In the genomic region with DNA sequence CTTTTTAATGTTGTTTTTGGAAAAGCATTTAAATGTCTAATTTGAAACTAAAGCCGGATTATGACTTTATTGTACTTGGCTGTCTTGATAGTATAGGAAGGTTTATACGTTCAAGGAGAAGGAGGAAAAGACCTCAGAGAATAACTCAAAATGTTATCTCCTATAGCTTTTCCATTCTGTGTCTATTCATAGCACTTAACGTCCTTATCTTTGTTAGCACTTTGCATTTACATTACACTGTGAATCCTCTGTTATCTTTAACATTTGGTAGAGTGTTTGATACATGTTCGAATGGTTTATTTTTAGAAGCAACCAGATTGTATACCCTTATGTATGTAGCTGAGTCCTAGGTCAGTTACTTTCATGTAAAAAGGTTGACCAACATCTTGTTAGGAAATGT, we compare ENCODE assay signal across 1 cellular context.
TF ChIP-seq lines count a peak whose summit lies in the region.

No MANE protein-coding gene starts in this region.

TF ChIP-seq in K562, 482 proteins besides CTCF, POLR2A, EP300 and RAD21 (continued from another document and continues in another):
- TF ChIP-seq ZC3H11A (IDR thresholded peaks at IDR 0.05; ENCODE audit: low read depth, low read length): no peak
- TF ChIP-seq JUND (IDR thresholded peaks at IDR 0.05; ENCODE audit: borderline replicate concordance, low read depth, low read length): no peak; the same call in 1 of the 2 replicates
- no peak for TF ChIP-seq JUND (tag; IDR thresholded peaks at IDR 0.05; ENCODE audit: borderline replicate concordance, low read depth, low read length)
- TF ChIP-seq, protein P1, sequence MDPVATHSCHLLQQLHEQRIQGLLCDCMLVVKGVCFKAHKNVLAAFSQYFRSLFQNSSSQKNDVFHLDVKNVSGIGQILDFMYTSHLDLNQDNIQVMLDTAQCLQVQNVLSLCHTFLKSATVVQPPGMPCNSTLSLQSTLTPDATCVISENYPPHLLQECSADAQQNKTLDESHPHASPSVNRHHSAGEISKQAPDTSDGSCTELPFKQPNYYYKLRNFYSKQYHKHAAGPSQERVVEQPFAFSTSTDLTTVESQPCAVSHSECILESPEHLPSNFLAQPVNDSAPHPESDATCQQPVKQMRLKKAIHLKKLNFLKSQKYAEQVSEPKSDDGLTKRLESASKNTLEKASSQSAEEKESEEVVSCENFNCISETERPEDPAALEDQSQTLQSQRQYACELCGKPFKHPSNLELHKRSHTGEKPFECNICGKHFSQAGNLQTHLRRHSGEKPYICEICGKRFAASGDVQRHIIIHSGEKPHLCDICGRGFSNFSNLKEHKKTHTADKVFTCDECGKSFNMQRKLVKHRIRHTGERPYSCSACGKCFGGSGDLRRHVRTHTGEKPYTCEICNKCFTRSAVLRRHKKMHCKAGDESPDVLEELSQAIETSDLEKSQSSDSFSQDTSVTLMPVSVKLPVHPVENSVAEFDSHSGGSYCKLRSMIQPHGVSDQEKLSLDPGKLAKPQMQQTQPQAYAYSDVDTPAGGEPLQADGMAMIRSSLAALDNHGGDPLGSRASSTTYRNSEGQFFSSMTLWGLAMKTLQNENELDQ (CRISPR knock-in tag; IDR thresholded peaks at IDR 0.05; ENCODE audit: borderline replicate concordance): no peak
- TF ChIP-seq CREBBP (IDR thresholded peaks at IDR 0.05; ENCODE audit: low read depth, low read length): no peak
- no peak for TF ChIP-seq ELK1 (CRISPR knock-in tag; IDR thresholded peaks at IDR 0.05)
- no peak for TF ChIP-seq RBM39 (optimal IDR thresholded peaks at IDR 0.05; ENCODE audit: low read depth, low read length)
- no peak for TF ChIP-seq SMAD4 (CRISPR knock-in tag; conservative IDR thresholded peaks at IDR 0.05)
- no peak for TF ChIP-seq PPARD (CRISPR knock-in tag; IDR thresholded peaks at IDR 0.05)
- TF ChIP-seq HNRNPH1 (optimal IDR thresholded peaks at IDR 0.05; ENCODE audit: low read depth, low read length): no peak
- no peak for TF ChIP-seq TAF1 (IDR thresholded peaks at IDR 0.05; ENCODE audit: control insufficient read depth, extremely low read depth, insufficient read depth, low read length, severe bottlenecking)
- no peak for TF ChIP-seq ZNF197 (CRISPR knock-in tag; IDR thresholded peaks at IDR 0.05; ENCODE audit: low read depth)
- TF ChIP-seq ESRRA (IDR thresholded peaks at IDR 0.05; ENCODE audit: borderline replicate concordance, low read depth): no peak
- peak; percentile 92 for TF ChIP-seq CBFA2T3 (IDR thresholded peaks at IDR 0.05)
- no peak for TF ChIP-seq GABPB1 (CRISPR knock-in tag; IDR thresholded peaks at IDR 0.05)
- TF ChIP-seq C11orf30 (IDR thresholded peaks at IDR 0.05; ENCODE audit: low read depth): no peak
- no peak for TF ChIP-seq TAF7 (tag; IDR thresholded peaks at IDR 0.05)
- TF ChIP-seq HLTF (IDR thresholded peaks at IDR 0.05): no peak
- TF ChIP-seq KDM2B (CRISPR knock-in tag; IDR thresholded peaks at IDR 0.05): no peak
- TF ChIP-seq, protein P2, sequence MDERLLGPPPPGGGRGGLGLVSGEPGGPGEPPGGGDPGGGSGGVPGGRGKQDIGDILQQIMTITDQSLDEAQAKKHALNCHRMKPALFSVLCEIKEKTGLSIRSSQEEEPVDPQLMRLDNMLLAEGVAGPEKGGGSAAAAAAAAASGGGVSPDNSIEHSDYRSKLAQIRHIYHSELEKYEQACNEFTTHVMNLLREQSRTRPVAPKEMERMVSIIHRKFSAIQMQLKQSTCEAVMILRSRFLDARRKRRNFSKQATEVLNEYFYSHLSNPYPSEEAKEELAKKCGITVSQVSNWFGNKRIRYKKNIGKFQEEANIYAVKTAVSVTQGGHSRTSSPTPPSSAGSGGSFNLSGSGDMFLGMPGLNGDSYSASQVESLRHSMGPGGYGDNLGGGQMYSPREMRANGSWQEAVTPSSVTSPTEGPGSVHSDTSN (CRISPR knock-in tag; IDR thresholded peaks at IDR 0.05; ENCODE audit: low read depth): no peak
- TF ChIP-seq, protein P2 (tag; conservative IDR thresholded peaks at IDR 0.05; ENCODE audit: low read depth): no peak
- TF ChIP-seq, protein P3, sequence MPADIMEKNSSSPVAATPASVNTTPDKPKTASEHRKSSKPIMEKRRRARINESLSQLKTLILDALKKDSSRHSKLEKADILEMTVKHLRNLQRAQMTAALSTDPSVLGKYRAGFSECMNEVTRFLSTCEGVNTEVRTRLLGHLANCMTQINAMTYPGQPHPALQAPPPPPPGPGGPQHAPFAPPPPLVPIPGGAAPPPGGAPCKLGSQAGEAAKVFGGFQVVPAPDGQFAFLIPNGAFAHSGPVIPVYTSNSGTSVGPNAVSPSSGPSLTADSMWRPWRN (IDR thresholded peaks at IDR 0.05; ENCODE audit: low read depth): no peak
- TF ChIP-seq ZFP91 (CRISPR knock-in tag; IDR thresholded peaks at IDR 0.05): no peak
- no peak for TF ChIP-seq ILF3 (IDR thresholded peaks at IDR 0.05; ENCODE audit: borderline replicate concordance)
- no peak for TF ChIP-seq HNRNPLL (IDR thresholded peaks at IDR 0.05; ENCODE audit: low read depth, low read length, poor library complexity, severe bottlenecking)
- no peak for TF ChIP-seq HEY1 (CRISPR knock-in tag; IDR thresholded peaks at IDR 0.05; ENCODE audit: borderline replicate concordance)
- peak; percentile 49; the same call in 1 of the 2 replicates for TF ChIP-seq FOSL1 (tag; conservative IDR thresholded peaks at IDR 0.05)
- peak; percentile 59 to 60; a peak in 3 of 4 replicates for TF ChIP-seq TRIM24 (IDR thresholded peaks at IDR 0.05)
- TF ChIP-seq MEIS2 (IDR thresholded peaks at IDR 0.05; ENCODE audit: partially characterized antibody): peak; percentile 43
- no peak for TF ChIP-seq PRPF4 (IDR thresholded peaks at IDR 0.05; ENCODE audit: insufficient read depth, low read depth, low read length, poor library complexity, severe bottlenecking)
- TF ChIP-seq HDAC6 (IDR thresholded peaks at IDR 0.05; ENCODE audit: low read depth, low read length): no peak
- no peak for TF ChIP-seq CBX1 (IDR thresholded peaks at IDR 0.05; ENCODE audit: low read depth)
- TF ChIP-seq U2AF1 (optimal IDR thresholded peaks at IDR 0.05; ENCODE audit: low read depth, low read length): no peak
- TF ChIP-seq CAMTA2 (CRISPR knock-in tag; conservative IDR thresholded peaks at IDR 0.05): no peak
- TF ChIP-seq ADNP (tag; IDR thresholded peaks at IDR 0.05): 0 out of 2 replicates have a peak, but pooled peaks have one; percentile 36
- no peak for TF ChIP-seq SREBF2 (CRISPR knock-in tag; IDR thresholded peaks at IDR 0.05)
- TF ChIP-seq, protein P4, sequence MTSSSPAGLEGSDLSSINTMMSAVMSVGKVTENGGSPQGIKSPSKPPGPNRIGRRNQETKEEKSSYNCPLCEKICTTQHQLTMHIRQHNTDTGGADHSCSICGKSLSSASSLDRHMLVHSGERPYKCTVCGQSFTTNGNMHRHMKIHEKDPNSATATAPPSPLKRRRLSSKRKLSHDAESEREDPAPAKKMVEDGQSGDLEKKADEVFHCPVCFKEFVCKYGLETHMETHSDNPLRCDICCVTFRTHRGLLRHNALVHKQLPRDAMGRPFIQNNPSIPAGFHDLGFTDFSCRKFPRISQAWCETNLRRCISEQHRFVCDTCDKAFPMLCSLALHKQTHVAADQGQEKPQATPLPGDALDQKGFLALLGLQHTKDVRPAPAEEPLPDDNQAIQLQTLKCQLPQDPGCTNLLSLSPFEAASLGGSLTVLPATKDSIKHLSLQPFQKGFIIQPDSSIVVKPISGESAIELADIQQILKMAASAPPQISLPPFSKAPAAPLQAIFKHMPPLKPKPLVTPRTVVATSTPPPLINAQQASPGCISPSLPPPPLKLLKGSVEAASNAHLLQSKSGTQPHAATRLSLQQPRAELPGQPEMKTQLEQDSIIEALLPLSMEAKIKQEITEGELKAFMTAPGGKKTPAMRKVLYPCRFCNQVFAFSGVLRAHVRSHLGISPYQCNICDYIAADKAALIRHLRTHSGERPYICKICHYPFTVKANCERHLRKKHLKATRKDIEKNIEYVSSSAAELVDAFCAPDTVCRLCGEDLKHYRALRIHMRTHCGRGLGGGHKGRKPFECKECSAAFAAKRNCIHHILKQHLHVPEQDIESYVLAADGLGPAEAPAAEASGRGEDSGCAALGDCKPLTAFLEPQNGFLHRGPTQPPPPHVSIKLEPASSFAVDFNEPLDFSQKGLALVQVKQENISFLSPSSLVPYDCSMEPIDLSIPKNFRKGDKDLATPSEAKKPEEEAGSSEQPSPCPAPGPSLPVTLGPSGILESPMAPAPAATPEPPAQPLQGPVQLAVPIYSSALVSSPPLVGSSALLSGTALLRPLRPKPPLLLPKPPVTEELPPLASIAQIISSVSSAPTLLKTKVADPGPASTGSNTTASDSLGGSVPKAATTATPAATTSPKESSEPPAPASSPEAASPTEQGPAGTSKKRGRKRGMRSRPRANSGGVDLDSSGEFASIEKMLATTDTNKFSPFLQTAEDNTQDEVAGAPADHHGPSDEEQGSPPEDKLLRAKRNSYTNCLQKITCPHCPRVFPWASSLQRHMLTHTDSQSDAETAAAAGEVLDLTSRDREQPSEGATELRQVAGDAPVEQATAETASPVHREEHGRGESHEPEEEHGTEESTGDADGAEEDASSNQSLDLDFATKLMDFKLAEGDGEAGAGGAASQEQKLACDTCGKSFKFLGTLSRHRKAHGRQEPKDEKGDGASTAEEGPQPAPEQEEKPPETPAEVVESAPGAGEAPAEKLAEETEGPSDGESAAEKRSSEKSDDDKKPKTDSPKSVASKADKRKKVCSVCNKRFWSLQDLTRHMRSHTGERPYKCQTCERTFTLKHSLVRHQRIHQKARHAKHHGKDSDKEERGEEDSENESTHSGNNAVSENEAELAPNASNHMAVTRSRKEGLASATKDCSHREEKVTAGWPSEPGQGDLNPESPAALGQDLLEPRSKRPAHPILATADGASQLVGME (CRISPR knock-in tag; IDR thresholded peaks at IDR 0.05): no peak
- TF ChIP-seq U2AF2 (optimal IDR thresholded peaks at IDR 0.05; ENCODE audit: low read depth, low read length): no peak
- TF ChIP-seq EHMT2 (IDR thresholded peaks at IDR 0.05): no peak
- no peak for TF ChIP-seq SNRNP70 (optimal IDR thresholded peaks at IDR 0.05; ENCODE audit: low read depth, low read length)
- no peak for TF ChIP-seq GTF2A2 (tag; IDR thresholded peaks at IDR 0.05)
- TF ChIP-seq ZFPM2 (CRISPR knock-in tag; IDR thresholded peaks at IDR 0.05): no peak
- TF ChIP-seq CREB3L1 (IDR thresholded peaks at IDR 0.05; ENCODE audit: borderline replicate concordance, low read depth): no peak
- no peak for TF ChIP-seq HMGN3 (IDR thresholded peaks at IDR 0.05; ENCODE audit: borderline replicate concordance, extremely low read depth, insufficient read length, low read depth, low read length)
- 0 out of 2 replicates have a peak, but pooled peaks have one; percentile 24 for TF ChIP-seq ZNF436 (CRISPR knock-in tag; IDR thresholded peaks at IDR 0.05)
- TF ChIP-seq, protein P5, sequence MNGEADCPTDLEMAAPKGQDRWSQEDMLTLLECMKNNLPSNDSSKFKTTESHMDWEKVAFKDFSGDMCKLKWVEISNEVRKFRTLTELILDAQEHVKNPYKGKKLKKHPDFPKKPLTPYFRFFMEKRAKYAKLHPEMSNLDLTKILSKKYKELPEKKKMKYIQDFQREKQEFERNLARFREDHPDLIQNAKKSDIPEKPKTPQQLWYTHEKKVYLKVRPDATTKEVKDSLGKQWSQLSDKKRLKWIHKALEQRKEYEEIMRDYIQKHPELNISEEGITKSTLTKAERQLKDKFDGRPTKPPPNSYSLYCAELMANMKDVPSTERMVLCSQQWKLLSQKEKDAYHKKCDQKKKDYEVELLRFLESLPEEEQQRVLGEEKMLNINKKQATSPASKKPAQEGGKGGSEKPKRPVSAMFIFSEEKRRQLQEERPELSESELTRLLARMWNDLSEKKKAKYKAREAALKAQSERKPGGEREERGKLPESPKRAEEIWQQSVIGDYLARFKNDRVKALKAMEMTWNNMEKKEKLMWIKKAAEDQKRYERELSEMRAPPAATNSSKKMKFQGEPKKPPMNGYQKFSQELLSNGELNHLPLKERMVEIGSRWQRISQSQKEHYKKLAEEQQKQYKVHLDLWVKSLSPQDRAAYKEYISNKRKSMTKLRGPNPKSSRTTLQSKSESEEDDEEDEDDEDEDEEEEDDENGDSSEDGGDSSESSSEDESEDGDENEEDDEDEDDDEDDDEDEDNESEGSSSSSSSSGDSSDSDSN (IDR thresholded peaks at IDR 0.05; ENCODE audit: borderline replicate concordance in 1 of 2, low read depth in 2 of 2, low read length in 2 of 2): no peak
- TF ChIP-seq BRD4 (IDR thresholded peaks at IDR 0.05): no peak
